In genomic region chr5:159337291-159337974, GRCh38 we compare ENCODE assay signal across 8 cellular contexts. TPM values are rescaled to one million over a fixed set of nuclear protein-coding genes. Genes with fewer than 3 reads are reported as not detected.
DNase-seq lines count a peak whose midpoint lies in the region; ATAC-seq and TF ChIP-seq lines count a peak whose summit lies in the region.

No MANE protein-coding gene starts in this region.

- H3K4me3 Mint-ChIP-seq in H9 = no peak overlapping the region

- H3K23ac ChIP-seq in H9 (ENCODE audit: insufficient read length, low read depth, low read length) = no peak overlapping the region

- no peaks in the 10 kb centered on the region for H3K79me1 ChIP-seq in H9 (ENCODE audit: insufficient read depth, low read depth, low read length, poor library complexity, severe bottlenecking)

- ATAC-seq in GM21381 (IDR thresholded peaks at IDR 0.05; ENCODE audit: unreplicated experiment) = no peak

- H4K91ac ChIP-seq in H9 (ENCODE audit: insufficient read length, low read depth, low read length) = no peak overlapping the region

- no peak overlapping the region for H2BK15ac ChIP-seq in H9 (ENCODE audit: low read depth, low read length)

- H2BK20ac ChIP-seq in H9 (ENCODE audit: low read depth, low read length, poor library complexity, severe bottlenecking) = no peak overlapping the region

- TF ChIP-seq CTCF in mammary epithelial cell (conservative IDR thresholded peaks at IDR 0.05 in 1 of 2, IDR thresholded peaks at IDR 0.05 in 1 of 2; ENCODE audit: extremely low read depth in 1 of 2, insufficient read depth in 1 of 2, low read depth in 1 of 2, low read length in 2 of 2) = no peak
- TF ChIP-seq CTCF in H9 (conservative IDR thresholded peaks at IDR 0.05) = no peak

- CTCF ChIA-PET in mammary epithelial cell (lab: Charles Lee; ENCODE audit: low non-redundant PET) = no interaction called here

- H3K9me3 ChIP-seq in mammary epithelial cell (replicated peaks; ENCODE audit: insufficient read depth, low read length) (no peaks in the 10 kb centered on the region), H9 (ENCODE audit: control insufficient read depth, low read depth, low read length) (no peaks in the 10 kb centered on the region)

- H3T11ph ChIP-seq in H9 (ENCODE audit: low read length) = no peak overlapping the region

- H4K5ac ChIP-seq in H9 (ENCODE audit: insufficient read length, low read depth, low read length) = no peak overlapping the region

- H3K18ac ChIP-seq in H9 (ENCODE audit: insufficient read length, low read depth, low read length) = no peak overlapping the region

- H3K27ac ChIP-seq in mammary epithelial cell (ENCODE audit: insufficient read depth, low read depth, low read length) = peak overlapping the region; percentile 70
- H3K27ac ChIP-seq in H9 (ENCODE audit: insufficient read length, low read depth, low read length) = no peak overlapping the region

- WGBS in mammary epithelial cell (ENCODE audit: low coverage, missing lambda C conversion rate) = 0% methylated on average over 1 of the region's 1 CpG
- WGBS in H9 (ENCODE audit: extremely low coverage, insufficient read length, low lambda C conversion rate) = no CpG with 5 or more reads among the region's 1 CpG

- H3K27me3 ChIP-seq in mammary epithelial cell (ENCODE audit: insufficient read depth, low read length) (no peaks in the 10 kb centered on the region), H9 (ENCODE audit: insufficient read depth, low read length) (no peaks in the 10 kb centered on the region)

- TSS peak; percentile 78 for BruUV-seq in mammary epithelial cell (replicated peaks; lab: Mats Ljungman, UMichigan)

- H3K36me3 Mint-ChIP-seq in H9 (ENCODE audit: insufficient read depth in 1 of 3, low read depth in 3 of 3) = no peaks in the 10 kb centered on the region

- dilution Hi-C loops in mammary epithelial cell (cut with HindIII; ENCODE audit: low sequenced_read_pairs) = no loop called here

- in situ Hi-C loops in mammary epithelial cell (cut with MboI; ENCODE audit: low sequenced_read_pairs in 2 of 2) = loop anchor here in 1 of 2 donors (25.0 kb wide), 1 partner anchor 650 kb away; no protein-coding TSS in a partner anchor

- H3K4me2 ChIP-seq in mammary epithelial cell (ENCODE audit: insufficient read depth, low read depth, low read length) (peak overlapping the region; percentile 52), H9 (ENCODE audit: insufficient read depth, insufficient read length, low read length) (no peak overlapping the region)

- H3K4me1 ChIP-seq in mammary epithelial cell (ENCODE audit: insufficient read depth, low read length) (peaks cover 43% of the 10 kb centered on the region), H9 (ENCODE audit: insufficient read depth, low read length) (no peaks in the 10 kb centered on the region)

- DNase-seq in HS-27A (ENCODE audit: low read depth) (peak; percentile 60), T-helper 1 cell (peak in 4 of 5 donors; percentile 10 to 90 (median 23)), mammary epithelial cell (peak; percentile 91), H9 (no peak), NCI-H187 (lab: John Stamatoyannopoulos, UW) (no peak), NCI-H1105 (lab: John Stamatoyannopoulos, UW) (no peak)
- DNase-seq in stimulated activated CD4-positive, alpha-beta T cell treated with anti-CD3 and anti-CD28 coated beads, Interleukin-2, amount 100 ng/mL, for 24 hours = peak; percentile 41 to 49

- no peak overlapping the region for H2BK120ac ChIP-seq in H9 (ENCODE audit: low read depth, low read length, poor library complexity, severe bottlenecking)

- no peak overlapping the region for H3K4me3 ChIP-seq in mammary epithelial cell (replicated peaks in 1 of 3; ENCODE audit: insufficient read depth in 1 of 3, low read depth in 2 of 3, low read length in 3 of 3)

- no peaks in the 10 kb centered on the region for H3K36me3 ChIP-seq in mammary epithelial cell (ENCODE audit: insufficient read depth, low read length)

- H3K27me3 Mint-ChIP-seq in H9 (ENCODE audit: low read depth) = peaks cover 10% of the 10 kb centered on the region

- no peaks in the 10 kb centered on the region for H3K23me2 ChIP-seq in H9 (ENCODE audit: insufficient read length, low read depth, low read length, poor library complexity, severe bottlenecking)

- H3K79me2 ChIP-seq in mammary epithelial cell (ENCODE audit: insufficient read depth, low read length) (no peaks in the 10 kb centered on the region), H9 (ENCODE audit: insufficient read depth, low read length) (no peaks in the 10 kb centered on the region)

- H3K9ac ChIP-seq in mammary epithelial cell (ENCODE audit: insufficient read depth, low read length) (no peak overlapping the region), H9 (ENCODE audit: extremely low read depth, insufficient read length, low read length) (no peak overlapping the region)

- intact Hi-C loops in mammary epithelial cell (cut with micrococcal nuclease) = loop anchor here (10.0 kb wide), 1 partner anchor 347 kb away; no protein-coding TSS in a partner anchor

- no peak overlapping the region for H2AK5ac ChIP-seq in H9 (ENCODE audit: insufficient read length, low read length)

- no peak overlapping the region for H3K4ac ChIP-seq in H9 (ENCODE audit: low read depth, low read length)

- no peaks in the 10 kb centered on the region for H3K9me3 Mint-ChIP-seq in H9

- no peak overlapping the region for H3K14ac ChIP-seq in H9 (ENCODE audit: insufficient read depth, low read length)

- no peak overlapping the region for H4K8ac ChIP-seq in H9 (replicated peaks; ENCODE audit: insufficient read length, low read depth, low read length)

- no peak overlapping the region for H2BK12ac ChIP-seq in H9 (ENCODE audit: insufficient read length, low read depth, low read length)

- no peak overlapping the region for H2BK5ac ChIP-seq in H9 (ENCODE audit: insufficient read length, low read length)

- H3K56ac ChIP-seq in H9 (ENCODE audit: insufficient read length, low read depth, low read length) = no peak overlapping the region

- H3K4me1 Mint-ChIP-seq in H9 = no peaks in the 10 kb centered on the region; a peak in 1 of 4 replicates

- H3K27ac Mint-ChIP-seq in H9 = no peak overlapping the region

- H2AFZ ChIP-seq in mammary epithelial cell (ENCODE audit: low read depth, low read length) = no peak overlapping the region
- H2AFZ ChIP-seq in H9 (ENCODE audit: low read length) = no peak overlapping the region

- no peaks in the 10 kb centered on the region for H4K20me1 ChIP-seq in mammary epithelial cell (ENCODE audit: insufficient read depth, low read length)
- H4K20me1 ChIP-seq in H9 (ENCODE audit: control insufficient read depth, insufficient read depth, insufficient read length) = no peaks in the 10 kb centered on the region

RNA-seq across cellular contexts. Expression of gene IL12B, which starts 7.1 kb away (rescaled TPM):
- total RNA-seq in mammary epithelial cell = not detected
- polyA plus RNA-seq in mammary epithelial cell = not detected
- polyA minus RNA-seq in mammary epithelial cell = not detected
- not detected in 2 replicates for total RNA-seq in H9 (2021)

Comparison
In these comparisons a context has a peak if more than half of its experiments do, and no peak if none do; other contexts are left out.
1. DNase-seq: peak in HS-27A (single experiment), T-helper 1 cell (4 of 5), mammary epithelial cell (single experiment) and stimulated activated CD4-positive, alpha-beta T cell treated with anti-CD3 and anti-CD28 coated beads, Interleukin-2, amount 100 ng/mL, for 24 hours (2 of 2); none in H9 (single experiment), NCI-H187 (0 of 2) and NCI-H1105 (single experiment).